1 cellular context compared by ENCODE assay signal in genomic region chr2:196170681-196171247, GRCh38.
TF ChIP-seq lines count a peak whose summit lies in the region.

No MANE protein-coding gene starts in this region.

TF ChIP-seq in HepG2, 621 proteins besides CTCF, POLR2A, EP300 and RAD21 (continued from another document):
- TF ChIP-seq, protein P1, sequence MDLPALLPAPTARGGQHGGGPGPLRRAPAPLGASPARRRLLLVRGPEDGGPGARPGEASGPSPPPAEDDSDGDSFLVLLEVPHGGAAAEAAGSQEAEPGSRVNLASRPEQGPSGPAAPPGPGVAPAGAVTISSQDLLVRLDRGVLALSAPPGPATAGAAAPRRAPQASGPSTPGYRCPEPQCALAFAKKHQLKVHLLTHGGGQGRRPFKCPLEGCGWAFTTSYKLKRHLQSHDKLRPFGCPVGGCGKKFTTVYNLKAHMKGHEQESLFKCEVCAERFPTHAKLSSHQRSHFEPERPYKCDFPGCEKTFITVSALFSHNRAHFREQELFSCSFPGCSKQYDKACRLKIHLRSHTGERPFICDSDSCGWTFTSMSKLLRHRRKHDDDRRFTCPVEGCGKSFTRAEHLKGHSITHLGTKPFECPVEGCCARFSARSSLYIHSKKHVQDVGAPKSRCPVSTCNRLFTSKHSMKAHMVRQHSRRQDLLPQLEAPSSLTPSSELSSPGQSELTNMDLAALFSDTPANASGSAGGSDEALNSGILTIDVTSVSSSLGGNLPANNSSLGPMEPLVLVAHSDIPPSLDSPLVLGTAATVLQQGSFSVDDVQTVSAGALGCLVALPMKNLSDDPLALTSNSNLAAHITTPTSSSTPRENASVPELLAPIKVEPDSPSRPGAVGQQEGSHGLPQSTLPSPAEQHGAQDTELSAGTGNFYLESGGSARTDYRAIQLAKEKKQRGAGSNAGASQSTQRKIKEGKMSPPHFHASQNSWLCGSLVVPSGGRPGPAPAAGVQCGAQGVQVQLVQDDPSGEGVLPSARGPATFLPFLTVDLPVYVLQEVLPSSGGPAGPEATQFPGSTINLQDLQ (CRISPR knock-in tag; IDR thresholded peaks at IDR 0.05) = no peak; the same call in 1 of the 2 replicates
TF ChIP-seq in HepG2: peak in this region for 49.
